25 cellular contexts compared by ENCODE assay signal in genomic region chr9:117932585-117932984, GRCh38.
"Had no signal": no experiment of that assay in that cellular context is flagged by ENCODE, and none has a peak within 500 bp of the region (broad histone marks: within the 10 kb centered on the region; RNA-seq: fewer than 3 reads in every experiment).

No MANE protein-coding gene starts in this region.

- H3K4me1 ChIP-seq: colonic mucosa, esophagus muscularis mucosa, esophagus squamous epithelium, foreskin keratinocyte, gastrocnemius medialis, gastroesophageal sphincter, heart left ventricle, heart right ventricle had no signal

- H3K27ac Mint-ChIP-seq: dendritic cell treated with granulocyte-macrophage colony-stimulating factor and Interleukin-4, amounts not matched to agents 40 ng/mL and 50 ng/mL, for 4 days; effector memory CD8-positive, alpha-beta T cell; endodermal cell had no signal

- H3K4me3 Mint-ChIP-seq: dendritic cell treated with granulocyte-macrophage colony-stimulating factor and Interleukin-4, amounts not matched to agents 40 ng/mL and 50 ng/mL, for 4 days; effector memory CD8-positive, alpha-beta T cell; endodermal cell had no signal

- DNase-seq: colonic mucosa; cortex of kidney; dermis blood vessel endothelial cell; dorsolateral prefrontal cortex; effector CD4-positive, alpha-beta T cell; effector CD8-positive, alpha-beta T cell; effector memory CD4-positive, alpha-beta T cell; effector memory CD8-positive, alpha-beta T cell; endodermal cell; erythroblast; esophagus squamous epithelium; foreskin fibroblast; foreskin keratinocyte; foreskin melanocyte; gastrocnemius medialis; glutamatergic neuron; head of caudate nucleus; heart left ventricle; heart right ventricle had no signal

- H3K4me3 ChIP-seq: colonic mucosa, coronary artery, dorsolateral prefrontal cortex, esophagus muscularis mucosa, esophagus squamous epithelium, gastrocnemius medialis, gastroesophageal sphincter, heart left ventricle, heart right ventricle had no signal

- H3K36me3 ChIP-seq: colonic mucosa, esophagus muscularis mucosa, esophagus squamous epithelium, gastrocnemius medialis, gastroesophageal sphincter, heart left ventricle, heart right ventricle had no signal

- ATAC-seq: effector memory CD8-positive, alpha-beta T cell; esophagus mucosa; foreskin keratinocyte; gastrocnemius medialis; gastroesophageal sphincter; heart left ventricle; heart right ventricle had no signal

- H3K27ac ChIP-seq: colonic mucosa, coronary artery, dorsolateral prefrontal cortex, epithelial cell of prostate, esophagus muscularis mucosa, esophagus squamous epithelium, foreskin keratinocyte, gastrocnemius medialis, gastroesophageal sphincter, heart left ventricle, heart right ventricle had no signal

- H3K27me3 ChIP-seq: colonic mucosa, dorsolateral prefrontal cortex, esophagus muscularis mucosa, esophagus squamous epithelium, foreskin keratinocyte, gastrocnemius medialis, gastroesophageal sphincter, heart left ventricle, heart right ventricle had no signal

- H3K9me3 ChIP-seq: colonic mucosa, esophagus muscularis mucosa, gastrocnemius medialis had no signal

- H3K9me3 Mint-ChIP-seq: effector memory CD8-positive, alpha-beta T cell; endodermal cell had no signal

- H3K4me1 Mint-ChIP-seq: endodermal cell had no signal
